ENCODE assay signal across 13 cellular contexts in genomic region chr7:152176797-152177196, GRCh38.
DNase-seq lines count a peak whose midpoint lies in the region; ATAC-seq and TF ChIP-seq lines count a peak whose summit lies in the region.
"Had no signal": no experiment of that assay in that cellular context is flagged by ENCODE, and none has a peak within 500 bp of the region (broad histone marks: within the 10 kb centered on the region; RNA-seq: fewer than 3 reads in every experiment).

No MANE protein-coding gene starts in this region.

- H3K4me3 ChIP-seq in MM.1S (ENCODE audit: low read length) (no peak overlapping the region), left lung (no peak overlapping the region)

- peak overlapping the region; percentile 2; the same call in 1 of the 2 replicates for H3K27ac ChIP-seq in MM.1S (ENCODE audit: low read length)
- no peak overlapping the region for H3K27ac ChIP-seq in left lung

- no peaks in the 10 kb centered on the region for H3F3A ChIP-seq in MM.1S (ENCODE audit: insufficient read depth, low read length)

- CTCF ChIA-PET in GM10248 (lab: Yijun Ruan, JAX) = interaction anchor here (1.0 kb wide), 1 partner anchor 15 kb away, joined by 4 read pairs; no protein-coding TSS in a partner anchor

- no peak overlapping the region for H3K9ac ChIP-seq in MM.1S (ENCODE audit: low read length)

- 0 out of 2 replicates have a peak, but pooled peaks cover 5% of the 10 kb centered on the region for H3K79me2 ChIP-seq in MM.1S (ENCODE audit: low read length)

- H2AFZ ChIP-seq in MM.1S (ENCODE audit: low read length) = no peak overlapping the region

- H3K27me3 ChIP-seq in MM.1S (replicated peaks; ENCODE audit: insufficient read depth, low read length) (no peaks in the 10 kb centered on the region), left lung (no peaks in the 10 kb centered on the region)

- peak; percentile 79 for ATAC-seq in GM19328 (IDR thresholded peaks at IDR 0.05; ENCODE audit: unreplicated experiment)
- ATAC-seq in HG02852 (IDR thresholded peaks at IDR 0.05; ENCODE audit: unreplicated experiment) = peak; percentile 91
- no peak for ATAC-seq in left lung
- ATAC-seq: activated T-cell treated with anti-CD3 and anti-CD28 coated beads, Interleukin-2, amount 50 U/mL, for 72 hours had no signal

- peak; percentile 54 for DNase-seq in GM10248 (ENCODE audit: extremely low spot score)
- no peak for DNase-seq in MM.1S
- DNase-seq in NAMALWA (ENCODE audit: low spot score) = no peak
- no peak for DNase-seq in 8988T
- no peak for DNase-seq in activated gamma-delta T cell treated with Interleukin-2 at 50 U/mL for 16 hours
- DNase-seq in left lung = no peak
- DNase-seq: activated T-cell treated with anti-CD3 and anti-CD28 coated beads, Interleukin-2, amount 50 U/mL, for 72 hours; islet precursor cell; NCI-H2081 treated with DMSO at 0.1 percent for 48 hours; nephron progenitor cell; stimulated activated CD8-positive, alpha-beta memory T cell treated with anti-CD3 and anti-CD28 coated beads, Interleukin-4, amount 100 ng/mL, for 48 hours had no signal

- intact Hi-C loops in left lung (cut with DNase I) = no loop called here

- H3K4me1 ChIP-seq in MM.1S (ENCODE audit: low read length) (peaks cover 6% of the 10 kb centered on the region; the same call in 1 of the 2 replicates), left lung (no peaks in the 10 kb centered on the region)

- TF ChIP-seq CTCF in GM10248 (IDR thresholded peaks at IDR 0.05; ENCODE audit: control extremely low read depth, extremely low read depth, low read depth, missing control alignments) (no peak), MM.1S (IDR thresholded peaks at IDR 0.05; ENCODE audit: low read length) (no peak), left lung (IDR thresholded peaks at IDR 0.05) (no peak)

- no peaks in the 10 kb centered on the region for H4K20me1 ChIP-seq in MM.1S (ENCODE audit: insufficient read depth, low read length)

- H3K36me3 ChIP-seq in MM.1S (replicated peaks; ENCODE audit: insufficient read depth, low read length) = peaks cover 21% of the 10 kb centered on the region
- H3K36me3 ChIP-seq in left lung = peaks cover 0 to 97% of the 10 kb centered on the region in 2 donors

- no peaks in the 10 kb centered on the region for H3K9me2 ChIP-seq in MM.1S (replicated peaks; ENCODE audit: insufficient read depth, low read length)

- H3K9me3 ChIP-seq in MM.1S (replicated peaks; ENCODE audit: insufficient read depth, low read length) (no peaks in the 10 kb centered on the region), left lung (no peaks in the 10 kb centered on the region)

- POLR2A ChIA-PET in GM10248 (lab: Yijun Ruan, JAX) = no interaction called here

- H3K4me2 ChIP-seq in MM.1S (ENCODE audit: low read depth, low read length) = no peak overlapping the region
